ENCODE assay signal across 8 cellular contexts in genomic region chr9:37415011-37415719, GRCh38. TPM values are rescaled to one million over a fixed set of nuclear protein-coding genes. Genes with fewer than 3 reads are reported as not detected.
A peak's percentile ranks its signal among the peaks of the same experiment; 100 is the strongest.
DNase-seq lines count a peak whose midpoint lies in the region; ATAC-seq and TF ChIP-seq lines count a peak whose summit lies in the region.

No MANE protein-coding gene starts in this region.

- H3K9me3 ChIP-seq in H9 (ENCODE audit: control insufficient read depth, low read depth, low read length) (no peaks in the 10 kb centered on the region), lung (ENCODE audit: control insufficient read depth in 2 of 2, insufficient read depth in 1 of 2, low read length in 1 of 2) (no peaks in the 10 kb centered on the region)

- DNase-seq in H9 (peak; percentile 81), NCI-H2227 treated with DMSO at 0.1 percent for 48 hours (lab: John Stamatoyannopoulos, UW) (peak; percentile 33), dermis microvascular lymphatic vessel endothelial cell (ENCODE audit: low read depth in 2 of 2) (peak; percentile 50 to 75), lung (ENCODE audit: low spot score) (peak; percentile 76)
- DNase-seq in activated CD4-positive, alpha-beta T cell treated with anti-CD3 and anti-CD28 coated beads, Interleukin-2, amount 50 U/mL, for 1 hour = peak; percentile 75
- peak; percentile 52 to 76 (median 73) for DNase-seq in stimulated activated CD4-positive, alpha-beta T cell treated with anti-CD3 and anti-CD28 coated beads, TNF-alpha, amount 100 ng/mL, for 48 hours (ENCODE audit: low read depth in 3 of 3)

- no peaks in the 10 kb centered on the region for H3K79me2 ChIP-seq in H9 (ENCODE audit: insufficient read depth, low read length)

- peak overlapping the region; percentile 13 for H3K4me2 ChIP-seq in H9 (ENCODE audit: insufficient read depth, insufficient read length, low read length)

- H2BK120ac ChIP-seq in H9 (ENCODE audit: low read depth, low read length, poor library complexity, severe bottlenecking) = no peak overlapping the region

- H3T11ph ChIP-seq in H9 (ENCODE audit: low read length) = no peak overlapping the region

- no peak overlapping the region for H2AK5ac ChIP-seq in H9 (ENCODE audit: insufficient read length, low read length)

- H3K9ac ChIP-seq in H9 (ENCODE audit: extremely low read depth, insufficient read length, low read length) = no peak overlapping the region

- H4K91ac ChIP-seq in H9 (ENCODE audit: insufficient read length, low read depth, low read length) = no peak overlapping the region

- no peaks in the 10 kb centered on the region for H3K79me1 ChIP-seq in H9 (ENCODE audit: insufficient read depth, low read depth, low read length, poor library complexity, severe bottlenecking)

- no peak overlapping the region for H3K23ac ChIP-seq in H9 (ENCODE audit: insufficient read length, low read depth, low read length)

- WGBS in H9 (ENCODE audit: extremely low coverage, insufficient read length, low lambda C conversion rate) = no CpG with 5 or more reads among the region's 22 CpGs
- WGBS in lung, 2 donors = 26 to 31% methylated on average over 22 of the region's 22 CpGs

- H2AFZ ChIP-seq in H9 (ENCODE audit: low read length) = no peak overlapping the region

- peak overlapping the region; percentile 3; the same call in 1 of the 2 replicates for H3K14ac ChIP-seq in H9 (ENCODE audit: insufficient read depth, low read length)

- H3K27ac Mint-ChIP-seq in H9 = peak overlapping the region; percentile 72 to 96 (median 91)

- H3K23me2 ChIP-seq in H9 (ENCODE audit: insufficient read length, low read depth, low read length, poor library complexity, severe bottlenecking) = no peaks in the 10 kb centered on the region

- H3K4ac ChIP-seq in H9 (ENCODE audit: low read depth, low read length) = no peak overlapping the region

- peaks cover 2% of the 10 kb centered on the region; the same call in 1 of the 2 replicates for H3K4me1 ChIP-seq in H9 (ENCODE audit: insufficient read depth, low read length)
- H3K4me1 ChIP-seq in lung (ENCODE audit: control insufficient read depth in 2 of 2, insufficient read depth in 2 of 2, low read length in 2 of 2) = no peaks in the 10 kb centered on the region

- TF ChIP-seq CTCF in C4-2B (conservative IDR thresholded peaks at IDR 0.05) = peak; percentile 91
- peak; percentile 83 for TF ChIP-seq CTCF in H9 (conservative IDR thresholded peaks at IDR 0.05)
- peak; percentile 73 for TF ChIP-seq CTCF in lung (IDR thresholded peaks at IDR 0.05; ENCODE audit: control extremely low read depth, extremely low read depth)

- H3K4me1 Mint-ChIP-seq in H9 = peaks cover 39 to 56% of the 10 kb centered on the region in 2 experiments

- H3K27ac ChIP-seq in C4-2B = no peak overlapping the region
- H3K27ac ChIP-seq in H9 (ENCODE audit: insufficient read length, low read depth, low read length) = no peak overlapping the region
- H3K27ac ChIP-seq in lung (ENCODE audit: low read depth in 1 of 2, low read length in 1 of 2) = peak overlapping the region in 1 of 2 donors; percentile 43

- H3K9me3 Mint-ChIP-seq in H9 = no peaks in the 10 kb centered on the region; a peak in 1 of 5 replicates

- no peak overlapping the region for H2BK5ac ChIP-seq in H9 (ENCODE audit: insufficient read length, low read length)

- no peak overlapping the region for H2BK12ac ChIP-seq in H9 (ENCODE audit: insufficient read length, low read depth, low read length)

- no peak overlapping the region for H4K8ac ChIP-seq in H9 (replicated peaks; ENCODE audit: insufficient read length, low read depth, low read length)

- ATAC-seq in lung (ENCODE audit: insufficient read depth, low FRiP score) = peak; percentile 86
- no peak for ATAC-seq in HG02759 (IDR thresholded peaks at IDR 0.05; ENCODE audit: unreplicated experiment)

- H4K5ac ChIP-seq in H9 (ENCODE audit: insufficient read length, low read depth, low read length) = no peak overlapping the region

- no peak overlapping the region for H3K4me3 ChIP-seq in lung

- H4K20me1 ChIP-seq in H9 (ENCODE audit: control insufficient read depth, insufficient read depth, insufficient read length) = no peaks in the 10 kb centered on the region

- no peak overlapping the region for H2BK20ac ChIP-seq in H9 (ENCODE audit: low read depth, low read length, poor library complexity, severe bottlenecking)

- no peaks in the 10 kb centered on the region for H3K36me3 ChIP-seq in lung (ENCODE audit: control insufficient read depth in 2 of 2, insufficient read depth in 2 of 2, low read length in 2 of 2)

- peak overlapping the region; percentile 19 for H3K18ac ChIP-seq in H9 (ENCODE audit: insufficient read length, low read depth, low read length)

- H2BK15ac ChIP-seq in H9 (ENCODE audit: low read depth, low read length) = no peak overlapping the region

- no peaks in the 10 kb centered on the region for H3K36me3 Mint-ChIP-seq in H9 (ENCODE audit: insufficient read depth in 1 of 3, low read depth in 3 of 3)

- peak overlapping the region; percentile 4 to 41; a peak in 4 of 5 replicates for H3K4me3 Mint-ChIP-seq in H9

- H3K27me3 Mint-ChIP-seq in H9 (ENCODE audit: low read depth) = no peaks in the 10 kb centered on the region; the same call in 1 of the 2 replicates

- no peak overlapping the region for H3K56ac ChIP-seq in H9 (ENCODE audit: insufficient read length, low read depth, low read length)

- no peaks in the 10 kb centered on the region for H3K27me3 ChIP-seq in H9 (ENCODE audit: insufficient read depth, low read length)
- no peaks in the 10 kb centered on the region for H3K27me3 ChIP-seq in lung (ENCODE audit: control insufficient read depth, insufficient read depth)

RNA-seq across cellular contexts. Expression of gene GRHPR, which starts 7.3 kb away (rescaled TPM):
- total RNA-seq in H9 (2021) (97.2 and 97.9 TPM in 2 replicates), dermis microvascular lymphatic vessel endothelial cell (97.1 and 122 TPM in 2 replicates), lung (10 to 100 TPM; 65.4 to 81.6 TPM)
- 10 to 100 TPM; 55.5 to 98.9 TPM for polyA plus RNA-seq in lung

RNA-seq across cellular contexts. Expression of gene ZBTB5, which starts 50.1 kb away (rescaled TPM):
- total RNA-seq in H9 (2021) (9.1 and 9.9 TPM in 2 replicates), dermis microvascular lymphatic vessel endothelial cell (8.9 and 11.8 TPM in 2 replicates), lung (10 to 100 TPM in 1 of 2 donors, 1 to 10 TPM in 1; 9.6 to 21.9 TPM)
- 1 to 10 TPM; 3.2 to 6.9 TPM for polyA plus RNA-seq in lung
